In the genomic region with DNA sequence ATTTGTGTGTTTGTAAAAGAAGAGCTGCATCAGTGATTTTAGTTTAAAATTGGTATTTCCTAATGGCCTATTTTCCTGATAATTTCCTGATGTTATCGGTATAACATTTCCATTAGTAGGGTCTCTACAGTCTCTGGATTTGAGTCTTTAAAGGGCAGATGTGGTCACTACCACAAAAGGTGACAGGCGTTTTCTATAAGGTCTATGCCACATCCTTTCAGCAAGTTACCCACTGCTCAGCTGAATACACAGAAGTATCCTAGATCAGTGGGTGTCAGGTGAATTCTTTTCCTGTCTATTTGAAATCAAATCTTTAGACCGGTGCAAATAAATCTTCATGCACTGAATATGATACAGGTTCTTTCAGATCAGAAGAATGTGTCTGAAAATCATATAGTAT, we compare ENCODE assay signal across 17 cellular contexts.
"Had no signal": no experiment of that assay in that cellular context is flagged by ENCODE, and none has a peak within 500 bp of the region (broad histone marks: within the 10 kb centered on the region; RNA-seq: fewer than 3 reads in every experiment).

No MANE protein-coding gene starts in this region.

- DNase-seq: activated B cell treated with CpG ODN at 0.5 μM for 24 hours; activated CD4-positive, alpha-beta T cell treated with anti-CD3 and anti-CD28 coated beads for 48 hours; activated CD8-positive, alpha-beta T cell treated with anti-CD3 and anti-CD28 coated beads for 36 hours; activated gamma-delta T cell; activated T-cell treated with anti-CD3 and anti-CD28 coated beads, Interleukin-2, amount 50 U/mL, for 72 hours; dorsolateral prefrontal cortex; endodermal cell; heart left ventricle; left cardiac atrium; mucosa of descending colon; naive thymus-derived CD4-positive, alpha-beta T cell; ovary; right lobe of liver; stimulated activated naive CD8-positive, alpha-beta T cell treated with anti-CD3 and anti-CD28 coated beads, Interleukin-15, amount 100 ng/mL, for 72 hours; testis; upper lobe of left lung had no signal

- ATAC-seq: activated CD8-positive, alpha-beta T cell treated with anti-CD3 and anti-CD28 coated beads for 36 hours; activated naive CD4-positive, alpha-beta T cell treated with anti-CD3 and anti-CD28 coated beads, Interleukin-2, amount 50 U/mL, for 72 hours; activated T-cell treated with anti-CD3 and anti-CD28 coated beads, Interleukin-2, amount 50 U/mL, for 72 hours; heart left ventricle; left cardiac atrium; mucosa of descending colon; naive thymus-derived CD4-positive, alpha-beta T cell; right lobe of liver; stimulated activated naive CD8-positive, alpha-beta T cell treated with anti-CD3 and anti-CD28 coated beads, Interleukin-15, amount 100 ng/mL, for 72 hours had no signal
